In genomic region chr17:12438813-12439586, GRCh38 we compare ENCODE assay signal across 1 cellular context.
TF ChIP-seq lines count a peak whose summit lies in the region.

No MANE protein-coding gene starts in this region.

TF ChIP-seq in K562, 482 proteins besides CTCF, POLR2A, EP300 and RAD21 (continued from another document and continues in another):
- TF ChIP-seq FOXP4 (CRISPR knock-in tag; IDR thresholded peaks at IDR 0.05; ENCODE audit: borderline replicate concordance): no peak
- peak; percentile 69; the same call in 1 of the 2 replicates for TF ChIP-seq TCFL5 (CRISPR knock-in tag; conservative IDR thresholded peaks at IDR 0.05)
- TF ChIP-seq FOXK2 (conservative IDR thresholded peaks at IDR 0.05 in 1 of 2, IDR thresholded peaks at IDR 0.05 in 1 of 2; ENCODE audit: low read depth in 2 of 2): no peak
- peak; percentile 89 for TF ChIP-seq ATF4 (CRISPR knock-in tag; IDR thresholded peaks at IDR 0.05)
- TF ChIP-seq SRSF3 (IDR thresholded peaks at IDR 0.05; ENCODE audit: insufficient read depth, low read length): no peak
- TF ChIP-seq ZNF165 (CRISPR knock-in tag; IDR thresholded peaks at IDR 0.05; ENCODE audit: borderline replicate concordance): peak; percentile 76; the same call in 1 of the 2 replicates
- no peak for TF ChIP-seq ZBTB33 (CRISPR knock-in tag; IDR thresholded peaks at IDR 0.05)
- peak; percentile 84; the same call in 1 of the 2 replicates for TF ChIP-seq ZBTB34 (CRISPR knock-in tag; IDR thresholded peaks at IDR 0.05)
- no peak for TF ChIP-seq ZC3H4 (CRISPR knock-in tag; IDR thresholded peaks at IDR 0.05; ENCODE audit: borderline replicate concordance)
- TF ChIP-seq CBX8 (IDR thresholded peaks at IDR 0.05; ENCODE audit: borderline replicate concordance, extremely low read depth, low read depth, low read length, poor library complexity, severe bottlenecking): no peak
- 0 out of 2 replicates have a peak, but pooled peaks have one; percentile 33 for TF ChIP-seq NBN (IDR thresholded peaks at IDR 0.05; ENCODE audit: low read depth)
- TF ChIP-seq SAFB (IDR thresholded peaks at IDR 0.05; ENCODE audit: borderline replicate concordance, low read depth, low read length): no peak
- no peak for TF ChIP-seq HNRNPUL1 (IDR thresholded peaks at IDR 0.05; ENCODE audit: low read length)
- TF ChIP-seq HNRNPH1 (optimal IDR thresholded peaks at IDR 0.05; ENCODE audit: low read depth, low read length): no peak
- no peak for TF ChIP-seq ATF1 (CRISPR knock-in tag; IDR thresholded peaks at IDR 0.05)
- TF ChIP-seq ATF1 (tag; IDR thresholded peaks at IDR 0.05): peak; percentile 63
- no peak for TF ChIP-seq ZFP30 (CRISPR knock-in tag; IDR thresholded peaks at IDR 0.05; ENCODE audit: borderline replicate concordance)
- TF ChIP-seq STAT5A (IDR thresholded peaks at IDR 0.05; ENCODE audit: borderline replicate concordance, low read length): peak; percentile 91
- 0 out of 2 replicates have a peak, but pooled peaks have one; percentile 62 for TF ChIP-seq ELF4 (CRISPR knock-in tag; IDR thresholded peaks at IDR 0.05)
- no peak for TF ChIP-seq ZNF57 (CRISPR knock-in tag; IDR thresholded peaks at IDR 0.05)
- TF ChIP-seq ZNF384 (IDR thresholded peaks at IDR 0.05; ENCODE audit: low read depth, low read length): no peak
- TF ChIP-seq ZC3H8 (IDR thresholded peaks at IDR 0.05): no peak
- TF ChIP-seq GATAD2A (IDR thresholded peaks at IDR 0.05): no peak
- TF ChIP-seq PYGO2 (tag; IDR thresholded peaks at IDR 0.05): peak; percentile 64; the same call in 1 of the 2 replicates
- TF ChIP-seq RFX7 (CRISPR knock-in tag; IDR thresholded peaks at IDR 0.05): no peak
- TF ChIP-seq MEF2D (tag; conservative IDR thresholded peaks at IDR 0.05; ENCODE audit: low read depth): peak; percentile 84
- TF ChIP-seq FOSL1 (tag; conservative IDR thresholded peaks at IDR 0.05): peak; percentile 81
- no peak for TF ChIP-seq SAFB2 (IDR thresholded peaks at IDR 0.05; ENCODE audit: borderline replicate concordance, low read depth, low read length, severe bottlenecking)
- TF ChIP-seq NR4A1 (CRISPR knock-in tag; IDR thresholded peaks at IDR 0.05): no peak
- TF ChIP-seq NR4A1 (tag; IDR thresholded peaks at IDR 0.05): peak; percentile 99
- TF ChIP-seq ZNF655 (CRISPR knock-in tag; IDR thresholded peaks at IDR 0.05): no peak
- TF ChIP-seq SREBF2 (CRISPR knock-in tag; IDR thresholded peaks at IDR 0.05): no peak
- no peak for TF ChIP-seq E2F8 (IDR thresholded peaks at IDR 0.05; ENCODE audit: low read depth, partially characterized antibody)
- peak; percentile 79 for TF ChIP-seq MXD1 (CRISPR knock-in tag; IDR thresholded peaks at IDR 0.05; ENCODE audit: borderline replicate concordance, poor library complexity, severe bottlenecking)
- no peak for TF ChIP-seq MITF (IDR thresholded peaks at IDR 0.05)
- TF ChIP-seq CHD1 (IDR thresholded peaks at IDR 0.05; ENCODE audit: low read length): no peak
- TF ChIP-seq UBTF (IDR thresholded peaks at IDR 0.05; ENCODE audit: borderline replicate concordance in 1 of 2, low read depth in 2 of 2, low read length in 2 of 2): no peak
- no peak for TF ChIP-seq CBX1 (IDR thresholded peaks at IDR 0.05; ENCODE audit: low read depth)
- peak; percentile 85 for TF ChIP-seq HIVEP1 (CRISPR knock-in tag; IDR thresholded peaks at IDR 0.05)
- TF ChIP-seq JUNB (CRISPR knock-in tag; conservative IDR thresholded peaks at IDR 0.05): no peak
- TF ChIP-seq ZNF586 (CRISPR knock-in tag; conservative IDR thresholded peaks at IDR 0.05): no peak
- TF ChIP-seq MAX (CRISPR knock-in tag; IDR thresholded peaks at IDR 0.05): no peak
- peak; percentile 72 for TF ChIP-seq CCNT2 (IDR thresholded peaks at IDR 0.05; ENCODE audit: borderline replicate concordance, extremely low read depth, insufficient read length, low read depth, low read length)
- TF ChIP-seq BRD4 (IDR thresholded peaks at IDR 0.05): no peak
- TF ChIP-seq CXXC5 (CRISPR knock-in tag; IDR thresholded peaks at IDR 0.05): peak; percentile 88
- TF ChIP-seq MTA3 (IDR thresholded peaks at IDR 0.05; ENCODE audit: borderline replicate concordance): no peak
- TF ChIP-seq TAF1 (IDR thresholded peaks at IDR 0.05; ENCODE audit: control insufficient read depth, extremely low read depth, insufficient read depth, low read length, severe bottlenecking): no peak
- no peak for TF ChIP-seq KDM4B (IDR thresholded peaks at IDR 0.05; ENCODE audit: borderline replicate concordance in 2 of 2, low read depth in 1 of 2)
- TF ChIP-seq POLR2AphosphoS2 (IDR thresholded peaks at IDR 0.05; ENCODE audit: low read length): no peak
- no peak for TF ChIP-seq CSDE1 (IDR thresholded peaks at IDR 0.05)
- no peak for TF ChIP-seq E2F6 (IDR thresholded peaks at IDR 0.05; ENCODE audit: borderline replicate concordance in 1 of 2, extremely low read depth in 1 of 2, insufficient read depth in 1 of 2, insufficient read length in 1 of 2, low read depth in 1 of 2, low read length in 1 of 2, poor library complexity in 1 of 2, severe bottlenecking in 1 of 2)
- TF ChIP-seq ATF7 (IDR thresholded peaks at IDR 0.05): 0 out of 2 replicates have a peak, but pooled peaks have one; percentile 21
- peak; percentile 93 to 94 for TF ChIP-seq TRIM24 (IDR thresholded peaks at IDR 0.05)
- TF ChIP-seq SUPT5H (IDR thresholded peaks at IDR 0.05): no peak
- TF ChIP-seq ZNF224 (CRISPR knock-in tag; IDR thresholded peaks at IDR 0.05): no peak
